Comparison of ENCODE assay signal across 15 cellular contexts in the genomic region with DNA sequence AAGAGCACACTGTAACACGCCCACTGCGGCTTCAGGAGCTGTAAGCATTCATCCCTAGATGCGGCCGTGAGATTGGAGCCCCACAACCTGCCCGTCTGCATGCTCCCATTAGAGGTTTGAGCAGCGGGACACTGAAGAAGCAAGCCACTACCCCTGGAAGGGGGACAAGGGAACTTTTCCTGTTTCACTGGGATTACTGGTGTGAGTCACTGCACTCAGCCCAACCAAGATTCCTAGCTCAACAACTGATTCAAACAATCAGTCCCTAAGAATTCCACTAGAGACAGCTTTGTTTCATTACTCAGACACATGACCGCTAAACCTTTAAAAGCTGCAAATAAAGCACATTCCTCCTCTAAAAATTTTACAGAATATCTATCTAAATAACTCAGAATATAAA.
DNase-seq lines count a peak whose midpoint lies in the region; ATAC-seq, FAIRE-seq and TF ChIP-seq lines count a peak whose summit lies in the region.
"Had no signal": no experiment of that assay in that cellular context is flagged by ENCODE, and none has a peak within 500 bp of the region (broad histone marks: within the 10 kb centered on the region; RNA-seq: fewer than 3 reads in every experiment).

No MANE protein-coding gene starts in this region.

- dilution Hi-C loops in endothelial cell of umbilical vein (cut with MboI; ENCODE audit: extremely low pct_ligation_motif_present, low sequenced_read_pairs) = no loop called here

- peaks cover 16% of the 10 kb centered on the region for H3K36me3 Mint-ChIP-seq in activated CD4-positive, alpha-beta T cell treated with anti-CD3 and anti-CD28 coated beads, Interleukin-2, amount 10 ng/mL, durations not matched to agents 24 days and 14 days (ENCODE audit: low read depth)

- WGBS in mesodermal cell (ENCODE audit: insufficient coverage in 2 of 2), 2 experiments = 91 to 100% methylated on average over 6 of the region's 7 CpGs

- H3K36me3 ChIP-seq in MG63 = peaks cover 6% of the 10 kb centered on the region
- H3K36me3 ChIP-seq in endothelial cell of umbilical vein (ENCODE audit: control insufficient read depth in 2 of 2, extremely low read depth in 1 of 2, insufficient read depth in 2 of 2, low read length in 2 of 2) = peaks cover 0 to 2% of the 10 kb centered on the region in 2 experiments
- H3K36me3 ChIP-seq in mesodermal cell (ENCODE audit: control insufficient read depth, insufficient read depth, low read length) = peaks cover 20% of the 10 kb centered on the region

- no peak overlapping the region for H3K4me2 ChIP-seq in endothelial cell of umbilical vein (ENCODE audit: insufficient read depth, low read length)

- no peaks in the 10 kb centered on the region for H3K27me3 Mint-ChIP-seq in activated CD4-positive, alpha-beta T cell treated with anti-CD3 and anti-CD28 coated beads, Interleukin-2, amount 10 ng/mL, durations not matched to agents 24 days and 14 days

- no peak for ATAC-seq in HG03135 (IDR thresholded peaks at IDR 0.05; ENCODE audit: unreplicated experiment)
- no peak for ATAC-seq in GM19455 (IDR thresholded peaks at IDR 0.05; ENCODE audit: unreplicated experiment)
- ATAC-seq: lower lobe of right lung had no signal

- H3K27me3 ChIP-seq in MG63 = no peaks in the 10 kb centered on the region
- no peaks in the 10 kb centered on the region for H3K27me3 ChIP-seq in endothelial cell of umbilical vein (ENCODE audit: control insufficient read depth in 2 of 2, insufficient read depth in 2 of 2, low read length in 2 of 2)
- H3K27me3 ChIP-seq: BE2C had no signal

- peaks cover 9% of the 10 kb centered on the region for H3K4me1 ChIP-seq in endothelial cell of umbilical vein (ENCODE audit: control insufficient read depth, extremely low read depth, insufficient read depth, low read length)
- H3K4me1 ChIP-seq in mesodermal cell (ENCODE audit: control insufficient read depth, insufficient read depth, low read length, poor library complexity, severe bottlenecking) = peaks cover 3% of the 10 kb centered on the region
- H3K4me1 ChIP-seq: BE2C, lower lobe of right lung had no signal

- no peaks in the 10 kb centered on the region for H3K9me3 ChIP-seq in MG63
- no peaks in the 10 kb centered on the region for H3K9me3 ChIP-seq in endothelial cell of umbilical vein (replicated peaks; ENCODE audit: control insufficient read depth, insufficient read depth, low read length)
- no peaks in the 10 kb centered on the region for H3K9me3 ChIP-seq in mesodermal cell (ENCODE audit: control insufficient read depth, low read length)
- H3K9me3 ChIP-seq: BE2C, lower lobe of right lung had no signal

- intact Hi-C loops in endothelial cell of umbilical vein (cut with micrococcal nuclease) = no loop called here
- intact Hi-C loops in activated CD4-positive, alpha-beta T cell treated with anti-CD3 and anti-CD28 coated beads, Interleukin-2, amount 10 ng/mL, durations not matched to agents 24 days and 14 days (cut with micrococcal nuclease) = no loop called here

- no peaks in the 10 kb centered on the region for H3K79me2 ChIP-seq in endothelial cell of umbilical vein (ENCODE audit: control insufficient read depth, insufficient read depth, low read length)

- no peak overlapping the region for H3K9ac ChIP-seq in endothelial cell of umbilical vein (replicated peaks; ENCODE audit: extremely low read depth, insufficient read depth, low read length)

- H3K9me1 ChIP-seq in endothelial cell of umbilical vein (replicated peaks; ENCODE audit: control insufficient read depth, extremely low read depth, insufficient read depth, low read length) = no peaks in the 10 kb centered on the region

- TF ChIP-seq CTCF in AG10803 (conservative IDR thresholded peaks at IDR 0.05; ENCODE audit: low read length) (peak; percentile 8; the same call in 1 of the 2 replicates), endothelial cell of umbilical vein (IDR thresholded peaks at IDR 0.05; ENCODE audit: extremely low read depth in 1 of 2, insufficient read depth in 1 of 2, low read depth in 1 of 2, low read length in 2 of 2) (no peak)

- DNase-seq in AG10803 (ENCODE audit: low read depth) (peak; percentile 68), MG63 (peak; percentile 2), endothelial cell of umbilical vein (ENCODE audit: low read depth, low spot score) (peak; percentile 19), activated gamma-delta T cell (lab: John Stamatoyannopoulos, UW) (no peak)
- no peak for DNase-seq in activated CD4-positive, alpha-beta T cell treated with anti-CD3 and anti-CD28 coated beads, Interleukin-2, amount 10 ng/mL, durations not matched to agents 24 days and 14 days
- DNase-seq: activated CD4-positive, alpha-beta T cell treated with anti-CD3 and anti-CD28 coated beads, Interleukin-2, amount 50 U/mL, for 1 hour; BE2C; lower lobe of right lung; NCI-H2227 treated with DMSO at 0.1 percent for 48 hours; nucleus accumbens; stimulated activated CD4-positive, alpha-beta T cell treated with anti-CD3 and anti-CD28 coated beads, Interleukin-15, amount 100 ng/mL, for 24 hours; T-helper 2 cell had no signal

- no peak for FAIRE-seq in endothelial cell of umbilical vein (lab: Jason Lieb, UNC)

- H3K27ac Mint-ChIP-seq in activated CD4-positive, alpha-beta T cell treated with anti-CD3 and anti-CD28 coated beads, Interleukin-2, amount 10 ng/mL, durations not matched to agents 24 days and 14 days = no peak overlapping the region

- peaks cover 7% of the 10 kb centered on the region for H3K4me1 Mint-ChIP-seq in activated CD4-positive, alpha-beta T cell treated with anti-CD3 and anti-CD28 coated beads, Interleukin-2, amount 10 ng/mL, durations not matched to agents 24 days and 14 days

- H3K4me3 Mint-ChIP-seq in activated CD4-positive, alpha-beta T cell treated with anti-CD3 and anti-CD28 coated beads, Interleukin-2, amount 10 ng/mL, durations not matched to agents 24 days and 14 days = no peak overlapping the region

- H3K4me3 ChIP-seq in AG10803 (ENCODE audit: low read length) = no peak overlapping the region
- no peak overlapping the region for H3K4me3 ChIP-seq in MG63
- no peak overlapping the region for H3K4me3 ChIP-seq in endothelial cell of umbilical vein (replicated peaks in 1 of 3; ENCODE audit: insufficient read depth in 1 of 3, low read depth in 1 of 3, low read length in 3 of 3)
- H3K4me3 ChIP-seq in mesodermal cell (ENCODE audit: extremely low read depth, insufficient read depth, low read length, poor library complexity, severe bottlenecking) = no peak overlapping the region
- H3K4me3 ChIP-seq: lower lobe of right lung had no signal

- no peak for TF ChIP-seq POLR2A in endothelial cell of umbilical vein (IDR thresholded peaks at IDR 0.05; ENCODE audit: low read depth, low read length)

- POLR2A ChIA-PET in endothelial cell of umbilical vein (lab: Charles Lee) = interaction anchor here (0.6 kb wide), 1 partner anchor 874 kb away, joined by 4 read pairs; no protein-coding TSS in a partner anchor

- H3K9me3 Mint-ChIP-seq in activated CD4-positive, alpha-beta T cell treated with anti-CD3 and anti-CD28 coated beads, Interleukin-2, amount 10 ng/mL, durations not matched to agents 24 days and 14 days = no peaks in the 10 kb centered on the region

- BruUV-seq in endothelial cell of umbilical vein (replicated peaks; lab: Mats Ljungman, UMichigan) = no TSS peak

- H2AFZ ChIP-seq in endothelial cell of umbilical vein (ENCODE audit: low read depth, low read length) = no peak overlapping the region

- CTCF ChIA-PET in endothelial cell of umbilical vein (lab: Charles Lee) = interaction anchor here (1.5 to 2.6 kb wide), 2 partner anchors 11 to 32 kb away, joined by 4 to 6 read pairs; no protein-coding TSS in a partner anchor

- no peak overlapping the region for H3K27ac ChIP-seq in endothelial cell of umbilical vein (ENCODE audit: insufficient read depth, low read depth, low read length)
- peak overlapping the region; percentile 26 for H3K27ac ChIP-seq in mesodermal cell (ENCODE audit: low read depth, low read length, severe bottlenecking)
- H3K27ac ChIP-seq: lower lobe of right lung had no signal

- H4K20me1 ChIP-seq in endothelial cell of umbilical vein (replicated peaks; ENCODE audit: control insufficient read depth, extremely low read depth, insufficient read depth, low read length) = no peaks in the 10 kb centered on the region

TF ChIP-seq in endothelial cell of umbilical vein, 7 proteins besides CTCF, POLR2A, EP300 and RAD21:
- TF ChIP-seq POLR2AphosphoS5 (IDR thresholded peaks at IDR 0.05; ENCODE audit: insufficient read depth, low read depth, low read length) (no peak), MYC (IDR thresholded peaks at IDR 0.05; ENCODE audit: low read depth, low read length) (no peak), MAX (IDR thresholded peaks at IDR 0.05; ENCODE audit: insufficient read depth, insufficient read length) (no peak), GATA2 (IDR thresholded peaks at IDR 0.05; ENCODE audit: insufficient read depth, insufficient read length, low read depth, low read length) (no peak), JUN (IDR thresholded peaks at IDR 0.05; ENCODE audit: borderline replicate concordance, insufficient read depth, insufficient read length, low read depth) (no peak), FOS (IDR thresholded peaks at IDR 0.05; ENCODE audit: borderline replicate concordance, insufficient read depth, low read length) (no peak), EZH2 (IDR thresholded peaks at IDR 0.05; ENCODE audit: borderline replicate concordance, low read depth, low read length, severe bottlenecking) (no peak)

Comparison
In these comparisons a context has a peak if more than half of its experiments do, and no peak if none do; other contexts are left out.
1. DNase-seq: peak in AG10803 (single experiment), MG63 (single experiment) and endothelial cell of umbilical vein (single experiment); none in activated CD4-positive, alpha-beta T cell treated with anti-CD3 and anti-CD28 coated beads, Interleukin-2, amount 10 ng/mL, durations not matched to agents 24 days and 14 days (single experiment) and activated gamma-delta T cell (single experiment).